In genomic region chrX:69614896-69615295, GRCh38 we compare ENCODE assay signal across 14 cellular contexts. TPM values are rescaled to one million over a fixed set of nuclear protein-coding genes. Genes with fewer than 3 reads are reported as not detected.
DNase-seq lines count a peak whose midpoint lies in the region; ATAC-seq and TF ChIP-seq lines count a peak whose summit lies in the region.
"Had no signal": no experiment of that assay in that cellular context is flagged by ENCODE, and none has a peak within 500 bp of the region (broad histone marks: within the 10 kb centered on the region; RNA-seq: fewer than 3 reads in every experiment).

No MANE protein-coding gene starts in this region.

- no peak for TF ChIP-seq CTCF in BE2C (IDR thresholded peaks at IDR 0.05; ENCODE audit: low read depth, low read length)
- TF ChIP-seq CTCF in HCT116 (IDR thresholded peaks at IDR 0.05 in 2 of 3, conservative IDR thresholded peaks at IDR 0.05 in 1 of 3; ENCODE audit: borderline replicate concordance in 1 of 3, insufficient read depth in 1 of 3, low read depth in 2 of 3, low read length in 2 of 3) = no peak
- no peak for TF ChIP-seq CTCF in colonic mucosa (IDR thresholded peaks at IDR 0.05)

- no peaks in the 10 kb centered on the region for H3K9me3 Mint-ChIP-seq in naive thymus-derived CD4-positive, alpha-beta T cell
- H3K9me3 Mint-ChIP-seq: central memory CD8-positive, alpha-beta T cell; T-cell had no signal

- RAD21 ChIA-PET in HCT116 (lab: Charles Lee; ENCODE audit: low non-redundant PET in 1 of 2, low total read pairs in 2 of 2, uncharacterized antibody in 2 of 2, unreplicated experiment in 2 of 2) = no interaction called here

- DNase-seq in BE2C (peak; percentile 5), HCT116 (ENCODE audit: low read depth, low spot score) (no peak), colonic mucosa (peak; percentile 17), A172 (ENCODE audit: low spot score) (no peak), GM19240 (ENCODE audit: insufficient read length, low spot score) (no peak)
- no peak for DNase-seq in naive thymus-derived CD4-positive, alpha-beta T cell
- DNase-seq in stimulated activated naive CD8-positive, alpha-beta T cell treated with anti-CD3 and anti-CD28 coated beads, Interleukin-15, Interleukin-2, amounts not matched to agents 100 U/mL and 50 U/mL, for 24 hours = no peak
- DNase-seq: effector memory CD4-positive, alpha-beta T cell; GM23248; pancreas; T-cell had no signal

- POLR2A ChIA-PET in HCT116 (lab: Charles Lee) = no interaction called here
- POLR2A ChIA-PET in naive thymus-derived CD4-positive, alpha-beta T cell (lab: Charles Lee) = no interaction called here

- no peak overlapping the region for H3K27ac Mint-ChIP-seq in naive thymus-derived CD4-positive, alpha-beta T cell
- H3K27ac Mint-ChIP-seq: T-cell had no signal

- H3K36me3 ChIP-seq in BE2C (no peaks in the 10 kb centered on the region), HCT116 (ENCODE audit: control insufficient read depth in 1 of 2, insufficient read depth in 2 of 2, low read length in 2 of 2) (no peaks in the 10 kb centered on the region), colonic mucosa (no peaks in the 10 kb centered on the region)
- H3K36me3 ChIP-seq in naive thymus-derived CD4-positive, alpha-beta T cell (ENCODE audit: control insufficient read depth in 2 of 3, insufficient read depth in 3 of 3, low read length in 3 of 3) = no peaks in the 10 kb centered on the region
- H3K36me3 ChIP-seq: pancreas, thoracic aorta had no signal

- peak overlapping the region; percentile 84; the same call in 1 of the 2 replicates for H3K4me2 ChIP-seq in HCT116 (ENCODE audit: low read length)

- CTCF ChIA-PET in HCT116 (lab: Charles Lee) = no interaction called here
- CTCF ChIA-PET in naive thymus-derived CD4-positive, alpha-beta T cell (lab: Charles Lee) = no interaction called here

- H3K36me3 Mint-ChIP-seq in naive thymus-derived CD4-positive, alpha-beta T cell = no peaks in the 10 kb centered on the region
- H3K36me3 Mint-ChIP-seq: T-cell had no signal

- H3K27me3 ChIP-seq in BE2C = peaks cover 10% of the 10 kb centered on the region
- H3K27me3 ChIP-seq in HCT116 (ENCODE audit: insufficient read depth, low read length) = no peaks in the 10 kb centered on the region
- H3K27me3 ChIP-seq in colonic mucosa = no peaks in the 10 kb centered on the region
- no peaks in the 10 kb centered on the region for H3K27me3 ChIP-seq in naive thymus-derived CD4-positive, alpha-beta T cell (ENCODE audit: control insufficient read depth in 2 of 2, insufficient read depth in 2 of 2, low read length in 2 of 2)
- H3K27me3 ChIP-seq: pancreas had no signal

- peak overlapping the region in 6 of 10 donors; percentile 4 to 87 (median 74) for H3K4me3 Mint-ChIP-seq in naive thymus-derived CD4-positive, alpha-beta T cell

- H3K4me1 ChIP-seq in BE2C (no peaks in the 10 kb centered on the region; the same call in 1 of the 2 replicates), HCT116 (ENCODE audit: control insufficient read depth in 1 of 2, insufficient read depth in 2 of 2, low read length in 2 of 2) (peaks cover 0 to 3% of the 10 kb centered on the region in 2 experiments; a peak in 1 of 4 replicates), colonic mucosa (no peaks in the 10 kb centered on the region)
- no peaks in the 10 kb centered on the region for H3K4me1 ChIP-seq in naive thymus-derived CD4-positive, alpha-beta T cell (ENCODE audit: control insufficient read depth in 2 of 2, insufficient read depth in 2 of 2, low read length in 2 of 2)
- H3K4me1 ChIP-seq: pancreas had no signal

- BruUV-seq in HCT116 (replicated peaks; lab: Mats Ljungman, UMichigan) = no TSS peak

- no peak for ATAC-seq in HCT116
- no peak for ATAC-seq in naive thymus-derived CD4-positive, alpha-beta T cell
- ATAC-seq in HG02759 (IDR thresholded peaks at IDR 0.05; ENCODE audit: unreplicated experiment) = no peak
- no peak for ATAC-seq in stimulated activated naive CD8-positive, alpha-beta T cell treated with anti-CD3 and anti-CD28 coated beads, Interleukin-15, Interleukin-2, amounts not matched to agents 100 U/mL and 50 U/mL, for 24 hours

- H3K27ac ChIP-seq in HCT116 (ENCODE audit: low read depth, low read length) (no peak overlapping the region), colonic mucosa (no peak overlapping the region)
- no peak overlapping the region for H3K27ac ChIP-seq in naive thymus-derived CD4-positive, alpha-beta T cell (ENCODE audit: low read depth, low read length)
- H3K27ac ChIP-seq: GM23248, pancreas, thoracic aorta had no signal

- TF ChIP-seq POLR2A in HCT116 (IDR thresholded peaks at IDR 0.05; ENCODE audit: borderline replicate concordance, extremely low read depth, insufficient read depth, insufficient read length) = no peak

- H2AFZ ChIP-seq in HCT116 (ENCODE audit: low read depth, low read length, poor library complexity, severe bottlenecking) = peak overlapping the region; percentile 74
- H2AFZ ChIP-seq: GM23248 had no signal

- no peaks in the 10 kb centered on the region for H3K9me2 ChIP-seq in HCT116 (ENCODE audit: insufficient read depth)

- TF ChIP-seq RAD21 in HCT116 (IDR thresholded peaks at IDR 0.05; ENCODE audit: low read depth) = no peak

- peak overlapping the region; percentile 47 for H3K4me3 ChIP-seq in BE2C (ENCODE audit: low read depth, low read length)
- no peak overlapping the region for H3K4me3 ChIP-seq in HCT116 (replicated peaks in 1 of 2; ENCODE audit: low read depth in 1 of 2, low read length in 2 of 2)
- H3K4me3 ChIP-seq in colonic mucosa = no peak overlapping the region
- no peak overlapping the region for H3K4me3 ChIP-seq in naive thymus-derived CD4-positive, alpha-beta T cell (ENCODE audit: low read length)

- H3K4me1 Mint-ChIP-seq in naive thymus-derived CD4-positive, alpha-beta T cell = peaks cover 3 to 19% (median 17%) of the 10 kb centered on the region in 7 donors
- H3K4me1 Mint-ChIP-seq: central memory CD8-positive, alpha-beta T cell had no signal

- H3K79me2 ChIP-seq in HCT116 (ENCODE audit: insufficient read depth, low read length) = no peaks in the 10 kb centered on the region

- peaks cover 0 to 19% (median 0%) of the 10 kb centered on the region in 5 donors for H3K27me3 Mint-ChIP-seq in naive thymus-derived CD4-positive, alpha-beta T cell

- no peaks in the 10 kb centered on the region for H3K9me3 ChIP-seq in BE2C
- H3K9me3 ChIP-seq in HCT116 (ENCODE audit: control insufficient read depth in 1 of 2, insufficient read depth in 1 of 2, low read depth in 1 of 2, low read length in 2 of 2) = no peaks in the 10 kb centered on the region
- no peaks in the 10 kb centered on the region for H3K9me3 ChIP-seq in colonic mucosa
- no peaks in the 10 kb centered on the region for H3K9me3 ChIP-seq in naive thymus-derived CD4-positive, alpha-beta T cell (ENCODE audit: control insufficient read depth in 2 of 3, low read length in 3 of 3)
- H3K9me3 ChIP-seq: pancreas, thoracic aorta had no signal

- no peak overlapping the region for H3K9ac ChIP-seq in HCT116 (ENCODE audit: low read length)
- no peak overlapping the region for H3K9ac ChIP-seq in colonic mucosa (ENCODE audit: low read depth in 2 of 2, low read length in 2 of 2)
- H3K9ac ChIP-seq: GM23248 had no signal

- intact Hi-C loops in HCT116 (cut with micrococcal nuclease) (loop anchor here (5.0 to 10.0 kb wide), 3 partner anchors 417 to 790 kb away; partner anchors contain the start of gene EFNB1), colonic mucosa (cut with DNase I) (no loop called here)
- intact Hi-C loops in naive thymus-derived CD4-positive, alpha-beta T cell (cut with micrococcal nuclease) = loop anchor here (5.0 to 10.0 kb wide), 4 partner anchors 113 to 680 kb away; partner anchors contain the start of genes IGBP1 (in 1 of the 2), KIF4A (in 1 of the 2) and NALF2 (in 1 of the 2)

- no peaks in the 10 kb centered on the region for H4K20me1 ChIP-seq in HCT116 (ENCODE audit: insufficient read depth)

TF ChIP-seq in HCT116, 20 proteins besides CTCF, POLR2A, EP300 and RAD21:
- TF ChIP-seq FOSL1 (IDR thresholded peaks at IDR 0.05; ENCODE audit: low read depth) = no peak
- no peak for TF ChIP-seq POLR2AphosphoS5 (IDR thresholded peaks at IDR 0.05; ENCODE audit: low read depth, low read length)
- no peak for TF ChIP-seq CEBPB (IDR thresholded peaks at IDR 0.05; ENCODE audit: low read depth)
- no peak for TF ChIP-seq SIN3A (IDR thresholded peaks at IDR 0.05; ENCODE audit: low read depth)
- no peak for TF ChIP-seq TCF7L2 (IDR thresholded peaks at IDR 0.05; ENCODE audit: borderline replicate concordance, extremely low read depth, insufficient read depth, insufficient read length)
- TF ChIP-seq ELF1 (IDR thresholded peaks at IDR 0.05; ENCODE audit: borderline replicate concordance, low read depth) = no peak
- no peak for TF ChIP-seq CBX3 (IDR thresholded peaks at IDR 0.05; ENCODE audit: low read depth)
- TF ChIP-seq EZH2 (IDR thresholded peaks at IDR 0.05) = no peak
- TF ChIP-seq EGR1 (IDR thresholded peaks at IDR 0.05; ENCODE audit: low read depth) = no peak
- no peak for TF ChIP-seq JUND (IDR thresholded peaks at IDR 0.05)

RNA-seq across cellular contexts. Expression of gene EDA, which starts 1.0 kb away (rescaled TPM):
- not detected for polyA plus RNA-seq in BE2C (2012; ENCODE audit: insufficient read depth, insufficient read length, low read depth)
- total RNA-seq in HCT116 (2021; ENCODE audit: unreplicated experiment) (5.2 TPM), colonic mucosa (1 to 10 TPM; 1.6 to 1.9 TPM)
- polyA plus RNA-seq in HCT116 (2012) = 3.9 and 4.1 TPM in 2 replicates
- 10 to 100 TPM in 2 of 5 experiments, 1 to 10 TPM in 3; 2.4 to 14.3 (median 3.2) TPM for total RNA-seq in naive thymus-derived CD4-positive, alpha-beta T cell
- polyA plus RNA-seq in naive thymus-derived CD4-positive, alpha-beta T cell = 1 to 10 TPM; 1.1 to 1.4 TPM
- 0.02 TPM in 1 of 2 replicates, not detected in the other for total RNA-seq in A172 (2014; rRNA removed; shearing (Covaris generic))
- polyA plus RNA-seq: GM23248 had no signal

Comparison
In these comparisons a context has a peak if more than half of its experiments do, and no peak if none do; other contexts are left out.
1. DNase-seq: peak in BE2C (single experiment) and colonic mucosa (single experiment); none in HCT116 (single experiment), naive thymus-derived CD4-positive, alpha-beta T cell (0 of 9), A172 (single experiment), stimulated activated naive CD8-positive, alpha-beta T cell treated with anti-CD3 and anti-CD28 coated beads, Interleukin-15, Interleukin-2, amounts not matched to agents 100 U/mL and 50 U/mL, for 24 hours (single experiment) and GM19240 (single experiment).